ENCODE assay signal across 11 cellular contexts in genomic region chr16:89664238-89664637, GRCh38. TPM values are rescaled to one million over a fixed set of nuclear protein-coding genes. Genes with fewer than 3 reads are reported as not detected.
"Had no signal": no experiment of that assay in that cellular context is flagged by ENCODE, and none has a peak within 500 bp of the region (broad histone marks: within the 10 kb centered on the region; RNA-seq: fewer than 3 reads in every experiment).

No MANE protein-coding gene starts in this region.

RNA-seq across cellular contexts. Expression of gene DPEP1, which starts 50.8 kb away (rescaled TPM):
- total RNA-seq: activated CD4-positive, alpha-beta memory T cell treated with anti-CD3 and anti-CD28 coated beads, Interleukin-2, amount 10 ng/mL, durations not matched to agents 7 days and 5 days; activated CD4-positive, alpha-beta T cell treated with anti-CD3 and anti-CD28 coated beads for 36 hours; activated CD4-positive, alpha-beta T cell treated with anti-CD3 and anti-CD28 coated beads, Interleukin-2, amount 10 ng/mL, durations not matched to agents 7 days and 5 days; activated CD8-positive, alpha-beta memory T cell treated with anti-CD3 and anti-CD28 coated beads, Interleukin-2, amount 10 ng/mL, durations not matched to agents 7 days and 5 days; activated CD8-positive, alpha-beta T cell treated with anti-CD3 and anti-CD28 coated beads, Interleukin-2, amount 10 ng/mL, durations not matched to agents 7 days and 5 days; activated naive CD8-positive, alpha-beta T cell treated with anti-CD3 and anti-CD28 coated beads, Interleukin-2, amount 10 ng/mL, durations not matched to agents 7 days and 5 days; activated T-helper 2 cell treated with anti-CD3 and anti-CD28 coated beads, Interferon-gamma antibody, Interleukin-2, Interleukin-4, amounts not matched to agents 10 μg/mL and 5 μg/mL and 100 μg/mL, durations not matched to agents 14 hours and 24 hours and 36 hours; ascending aorta; T-helper 1 cell treated with Interleukin-12 subunit alpha and Interleukin-12 subunit beta and Interleukin-4 antibody, amounts not matched to agents 30 ng/mL and 1 ng/mL, for 36 hours; T-helper 17 cell; T-helper 2 cell treated with Interferon-gamma antibody and Interleukin-4, amounts not matched to agents 100 ng/mL and 5 ng/mL, for 36 hours had no signal
